In genomic region chr15:55770808-55771207, GRCh38 we compare ENCODE assay signal across 31 cellular contexts. TPM values are rescaled to one million over a fixed set of nuclear protein-coding genes. Genes with fewer than 3 reads are reported as not detected.
DNase-seq lines count a peak whose midpoint lies in the region; FAIRE-seq and TF ChIP-seq lines count a peak whose summit lies in the region.
"Had no signal": no experiment of that assay in that cellular context is flagged by ENCODE, and none has a peak within 500 bp of the region (broad histone marks: within the 10 kb centered on the region; RNA-seq: fewer than 3 reads in every experiment).

No MANE protein-coding gene starts in this region.

- H2AFZ ChIP-seq in SK-N-SH (ENCODE audit: low read depth) = no peak overlapping the region

- H3K36me3 ChIP-seq in SK-N-SH (replicated peaks in 1 of 2; ENCODE audit: control insufficient read depth in 1 of 2, insufficient read depth in 2 of 2, low read length in 1 of 2) = no peaks in the 10 kb centered on the region
- H3K36me3 ChIP-seq: pancreas, upper lobe of right lung had no signal

- H3K27me3 ChIP-seq in SK-N-SH (ENCODE audit: insufficient read depth) = no peaks in the 10 kb centered on the region
- H3K27me3 ChIP-seq: pancreas, upper lobe of right lung had no signal

- peaks cover 0 to 16% of the 10 kb centered on the region in 2 experiments; a peak in 2 of 4 replicates for H3K4me1 ChIP-seq in SK-N-SH (ENCODE audit: control insufficient read depth in 1 of 2, insufficient read depth in 2 of 2, low read depth in 1 of 2, low read length in 1 of 2)
- H3K4me1 ChIP-seq: pancreas, upper lobe of right lung had no signal

- no peaks in the 10 kb centered on the region for H3K36me3 Mint-ChIP-seq in HFFc6 (ENCODE audit: low read depth)
- no peaks in the 10 kb centered on the region for H3K36me3 Mint-ChIP-seq in mesothelial cell of epicardium
- H3K36me3 Mint-ChIP-seq: natural killer cell treated with Interleukin-12 subunit alpha and Interleukin-12 subunit beta and Interleukin-15 and Interleukin-18, amount 100 ng/mL, for 72 hours; stimulated activated naive B cell treated with anti-CD40 and anti-IgM and Interleukin-4, amounts not matched to agents 10 μg/mL and 1 μg/mL and 100 μg/mL, for 72 hours had no signal

- H3K4me3 Mint-ChIP-seq in HFFc6 = peak overlapping the region; percentile 33
- H3K4me3 Mint-ChIP-seq in mesothelial cell of epicardium = no peak overlapping the region
- H3K4me3 Mint-ChIP-seq: activated CD4-positive, alpha-beta memory T cell treated with anti-CD3 and anti-CD28 coated beads, Interleukin-2, amount 10 ng/mL, durations not matched to agents 7 days and 5 days; activated T-helper 1 cell treated with anti-CD3 and anti-CD28 coated beads, Interleukin-12 subunit alpha, Interleukin-12 subunit beta, Interleukin-2, Interleukin-4 antibody, amounts not matched to agents 30 ng/mL and 10 ng/mL and 1 ng/mL, durations not matched to agents 14 hours and 24 hours and 36 hours; CD4-positive, alpha-beta T cell; central memory CD8-positive, alpha-beta T cell; H9; natural killer cell treated with Interleukin-12 subunit alpha and Interleukin-12 subunit beta and Interleukin-15 and Interleukin-18, amount 100 ng/mL, for 72 hours; stimulated activated naive B cell treated with anti-CD40 and anti-IgM and Interleukin-4, amounts not matched to agents 10 μg/mL and 1 μg/mL and 100 μg/mL, for 72 hours had no signal

- H3K27me3 Mint-ChIP-seq in HFFc6 (ENCODE audit: insufficient read depth) (no peaks in the 10 kb centered on the region; the same call in 1 of the 2 replicates), mesothelial cell of epicardium (ENCODE audit: low read depth) (no peaks in the 10 kb centered on the region)

- H3K27ac Mint-ChIP-seq in HFFc6 = no peak overlapping the region
- peak overlapping the region; percentile 43 for H3K27ac Mint-ChIP-seq in mesothelial cell of epicardium
- H3K27ac Mint-ChIP-seq: activated CD4-positive, alpha-beta memory T cell treated with anti-CD3 and anti-CD28 coated beads, Interleukin-2, amount 10 ng/mL, durations not matched to agents 7 days and 5 days; activated T-helper 1 cell treated with anti-CD3 and anti-CD28 coated beads, Interleukin-12 subunit alpha, Interleukin-12 subunit beta, Interleukin-2, Interleukin-4 antibody, amounts not matched to agents 30 ng/mL and 10 ng/mL and 1 ng/mL, durations not matched to agents 14 hours and 24 hours and 36 hours; CD4-positive, alpha-beta T cell; H9; natural killer cell treated with Interleukin-12 subunit alpha and Interleukin-12 subunit beta and Interleukin-15 and Interleukin-18, amount 100 ng/mL, for 72 hours; stimulated activated naive B cell treated with anti-CD40 and anti-IgM and Interleukin-4, amounts not matched to agents 10 μg/mL and 1 μg/mL and 100 μg/mL, for 72 hours had no signal

- H3F3A ChIP-seq in SK-N-SH (replicated peaks; ENCODE audit: insufficient read depth) = no peaks in the 10 kb centered on the region

- CTCF ChIA-PET in SK-N-SH (lab: Yijun Ruan, JAX) (interaction anchor here (1.6 to 1.7 kb wide), 2 partner anchors 12 to 29 kb away, joined by 3 to 8 read pairs; no protein-coding TSS in a partner anchor), GM10248 (lab: Yijun Ruan, JAX) (no interaction called here)

- no peak overlapping the region for H3K4me3 ChIP-seq in AG10803 (ENCODE audit: low read length)
- no peak overlapping the region for H3K4me3 ChIP-seq in SK-N-SH (ENCODE audit: low read depth in 2 of 2, low read length in 1 of 2)
- H3K4me3 ChIP-seq: pancreas, skin epidermis, upper lobe of right lung had no signal

- H3K4me2 ChIP-seq in SK-N-SH = no peak overlapping the region

- 51% methylated on average over 4 of the region's 4 CpGs for WGBS in SK-N-SH (ENCODE audit: low lambda C conversion rate)

- FAIRE-seq in HTR-8/SVneo (lab: Jason Lieb, UNC) = no peak
- FAIRE-seq: A204.1, D721Med, HepG2, pancreas had no signal

- H3K9ac ChIP-seq in SK-N-SH = no peak overlapping the region

- TF ChIP-seq RAD21 in SK-N-SH (IDR thresholded peaks at IDR 0.05; ENCODE audit: low read length) = no peak

- H3K9me3 ChIP-seq in SK-N-SH = no peaks in the 10 kb centered on the region
- H3K9me3 ChIP-seq: pancreas, upper lobe of right lung had no signal

- DNase-seq in AG10803 (ENCODE audit: low read depth) (peak; percentile 34), HFFc6 (no peak), SK-N-SH (peak; percentile 56), mesothelial cell of epicardium (ENCODE audit: low spot score in 2 of 2, unreplicated experiment in 2 of 2) (no peak), HTR-8/SVneo (ENCODE audit: insufficient read length, low spot score) (no peak), cerebellar cortex (ENCODE audit: low spot score) (no peak), GM10248 (ENCODE audit: extremely low spot score) (no peak)
- no peak for DNase-seq in activated CD4-positive, CD25-positive, alpha-beta regulatory T cell treated with anti-CD3 and anti-CD28 coated beads, Interleukin-2, amount 50 U/mL, for 72 hours
- DNase-seq: activated CD4-positive, alpha-beta memory T cell treated with anti-CD3 and anti-CD28 coated beads, Interleukin-2, amount 10 ng/mL, durations not matched to agents 7 days and 5 days; activated CD8-positive, alpha-beta memory T cell treated with anti-CD3 and anti-CD28 coated beads, Interleukin-2, amount 50 U/mL, for 4 hours; activated naive CD4-positive, alpha-beta T cell treated with Interleukin-2 at 50 U/mL for 16 hours; AML-193; CD4-positive, alpha-beta T cell; H9; mammary epithelial cell; MM.1S; NCI-H2029 treated with DMSO at 0.1 percent for 48 hours; NCI-H226; pancreas; PC-3; retina; stimulated activated naive B cell treated with anti-CD40 and anti-IgM and Interleukin-4, amounts not matched to agents 10 μg/mL and 1 μg/mL and 100 μg/mL, for 72 hours; upper lobe of right lung had no signal

- H3K9me3 Mint-ChIP-seq in HFFc6 (no peaks in the 10 kb centered on the region), mesothelial cell of epicardium (no peaks in the 10 kb centered on the region)
- H3K9me3 Mint-ChIP-seq: activated CD4-positive, alpha-beta memory T cell treated with anti-CD3 and anti-CD28 coated beads, Interleukin-2, amount 10 ng/mL, durations not matched to agents 7 days and 5 days; activated T-helper 1 cell treated with anti-CD3 and anti-CD28 coated beads, Interleukin-12 subunit alpha, Interleukin-12 subunit beta, Interleukin-2, Interleukin-4 antibody, amounts not matched to agents 30 ng/mL and 10 ng/mL and 1 ng/mL, durations not matched to agents 14 hours and 24 hours and 36 hours; CD4-positive, alpha-beta T cell; central memory CD8-positive, alpha-beta T cell; H9; natural killer cell treated with Interleukin-12 subunit alpha and Interleukin-12 subunit beta and Interleukin-15 and Interleukin-18, amount 100 ng/mL, for 72 hours; stimulated activated naive B cell treated with anti-CD40 and anti-IgM and Interleukin-4, amounts not matched to agents 10 μg/mL and 1 μg/mL and 100 μg/mL, for 72 hours had no signal

- no peaks in the 10 kb centered on the region for H4K20me1 ChIP-seq in SK-N-SH (ENCODE audit: insufficient read depth)

- no peak for TF ChIP-seq EP300 in SK-N-SH (IDR thresholded peaks at IDR 0.05; ENCODE audit: borderline replicate concordance in 1 of 2, low read depth in 1 of 2, low read length in 1 of 2)

- no peaks in the 10 kb centered on the region for H3K79me2 ChIP-seq in SK-N-SH (ENCODE audit: insufficient read depth)

- peaks cover 20% of the 10 kb centered on the region for H3K4me1 Mint-ChIP-seq in HFFc6 (ENCODE audit: low read depth)
- H3K4me1 Mint-ChIP-seq in mesothelial cell of epicardium = peaks cover 25% of the 10 kb centered on the region

- no peaks in the 10 kb centered on the region for H3K9me2 ChIP-seq in SK-N-SH

- H3K27ac ChIP-seq in SK-N-SH (ENCODE audit: low read depth in 2 of 2, low read length in 1 of 2) = peak overlapping the region in 1 of 2 experiments; percentile 73; a peak in 2 of 4 replicates
- H3K27ac ChIP-seq: pancreas, skin epidermis, upper lobe of right lung had no signal

- TF ChIP-seq CTCF in AG10803 (conservative IDR thresholded peaks at IDR 0.05; ENCODE audit: low read length) (no peak), HFFc6 (IDR thresholded peaks at IDR 0.05) (no peak), SK-N-SH (IDR thresholded peaks at IDR 0.05) (no peak), mesothelial cell of epicardium (IDR thresholded peaks at IDR 0.05; ENCODE audit: unreplicated experiment) (no peak), GM10248 (IDR thresholded peaks at IDR 0.05; ENCODE audit: control extremely low read depth, extremely low read depth, low read depth, missing control alignments) (no peak)

- POLR2A ChIA-PET in SK-N-SH (lab: Yijun Ruan, JAX) (interaction anchor here (1.7 kb wide), 1 partner anchor 29 kb away, joined by 5 read pairs; no protein-coding TSS in a partner anchor), GM10248 (lab: Yijun Ruan, JAX) (interaction anchor here (0.7 kb wide), 1 partner anchor 448 kb away, joined by 3 read pairs; no protein-coding TSS in a partner anchor)

TF ChIP-seq in SK-N-SH, 30 proteins besides CTCF, POLR2A, EP300 and RAD21 (continues in another document):
- TF ChIP-seq TEAD4 (IDR thresholded peaks at IDR 0.05; ENCODE audit: borderline replicate concordance, insufficient read depth) (no peak), EZH2phosphoT487 (IDR thresholded peaks at IDR 0.05; ENCODE audit: borderline replicate concordance, low read depth) (no peak), IRF3 (IDR thresholded peaks at IDR 0.05; ENCODE audit: low read depth, low read length) (no peak), FOXJ3 (CRISPR knock-in tag; IDR thresholded peaks at IDR 0.05) (no peak), GATA2 (CRISPR knock-in tag; IDR thresholded peaks at IDR 0.05) (no peak), CHD2 (IDR thresholded peaks at IDR 0.05; ENCODE audit: low read length, partially characterized antibody) (peak; percentile 70)

RNA-seq across cellular contexts. Expression of gene PRTG, which starts 27.9 kb away (rescaled TPM):
- total RNA-seq in HFFc6 (2021; fragmentation: NEBNext Ultra II Directional; extraction: Animal tissue kit (Norgen Biotek cat#: 25700)) = 1 to 10 TPM in 4 of 6 experiments, under 1 TPM in 2; 0.21 to 2.1 (median 1.3) TPM
- 3.0 and 3.6 TPM in 2 replicates for polyA plus RNA-seq in SK-N-SH (2012; rRNA removed)
- 4.3 TPM in 2 replicates for polyA plus RNA-seq in SK-N-SH (2012; cell fraction: cytosol; rRNA removed)
- 5.7 and 6.0 TPM in 2 replicates for polyA plus RNA-seq in SK-N-SH (2012; cell fraction: nucleus; rRNA removed)
- total RNA-seq in mesothelial cell of epicardium = 14.2 to 17.5 TPM (median 16.9 TPM) in 3 replicates
- total RNA-seq: activated CD4-positive, alpha-beta memory T cell treated with anti-CD3 and anti-CD28 coated beads, Interleukin-2, amount 10 ng/mL, durations not matched to agents 7 days and 5 days; activated T-helper 1 cell treated with anti-CD3 and anti-CD28 coated beads, Interleukin-12 subunit alpha, Interleukin-12 subunit beta, Interleukin-2, Interleukin-4 antibody, amounts not matched to agents 30 ng/mL and 10 ng/mL and 1 ng/mL, durations not matched to agents 14 hours and 24 hours and 36 hours; CD4-positive, alpha-beta T cell; natural killer cell treated with Interleukin-12 subunit alpha and Interleukin-12 subunit beta and Interleukin-15 and Interleukin-18, amount 100 ng/mL, for 72 hours; T-helper 2 cell treated with Interferon-gamma antibody and Interleukin-4, amounts not matched to agents 100 ng/mL and 5 ng/mL, for 36 hours had no signal

Comparison
In these comparisons a context has a peak if more than half of its experiments do, and no peak if none do; other contexts are left out.
1. DNase-seq: peak in AG10803 (single experiment) and SK-N-SH (single experiment); none in HFFc6 (single experiment), mesothelial cell of epicardium (0 of 2), HTR-8/SVneo (single experiment), cerebellar cortex (single experiment), activated CD4-positive, CD25-positive, alpha-beta regulatory T cell treated with anti-CD3 and anti-CD28 coated beads, Interleukin-2, amount 50 U/mL, for 72 hours (single experiment) and GM10248 (single experiment).